ENCODE assay signal across 19 cellular contexts in the genomic region with DNA sequence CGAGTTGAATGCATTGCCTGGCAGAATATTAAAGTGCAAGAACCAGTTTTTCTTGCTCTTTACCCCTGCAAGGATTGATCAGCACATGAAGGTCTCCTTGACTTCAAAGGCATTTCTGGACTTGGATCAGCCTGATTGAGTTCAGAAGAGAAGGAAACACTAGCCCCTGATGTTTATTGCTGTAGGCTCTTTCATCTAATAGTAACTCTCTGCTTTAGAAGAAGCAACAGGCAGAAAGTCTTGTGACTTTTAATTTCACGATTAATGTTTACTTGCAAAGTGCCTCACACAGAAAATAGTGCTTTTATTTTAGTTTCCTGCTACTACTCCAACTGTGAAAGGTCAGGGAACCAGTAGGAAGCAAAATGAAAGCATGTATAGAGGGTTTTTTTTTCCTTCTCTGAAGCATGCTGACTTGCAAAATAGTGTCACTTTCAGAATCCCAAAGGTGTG.
A peak's percentile ranks its signal among the peaks of the same experiment; 100 is the strongest.
DNase-seq lines count a peak whose midpoint lies in the region; ATAC-seq, FAIRE-seq and TF ChIP-seq lines count a peak whose summit lies in the region.
"Had no signal": no experiment of that assay in that cellular context is flagged by ENCODE, and none has a peak within 500 bp of the region (broad histone marks: within the 10 kb centered on the region; RNA-seq: fewer than 3 reads in every experiment).

No MANE protein-coding gene starts in this region.

- WGBS in body of pancreas, 2 donors, result 4 to 10% methylated on average over 2 of the region's 2 CpGs
- 4% methylated on average over 2 of the region's 2 CpGs for WGBS in HepG2 (ENCODE audit: low lambda C conversion rate)
- 7 to 10% methylated on average over 2 of the region's 2 CpGs for WGBS in thyroid gland, 2 donors
- WGBS in heart right ventricle, 2 donors, result 24 to 36% methylated on average over 2 of the region's 2 CpGs

- FAIRE-seq in HepG2 (lab: Jason Lieb, UNC), result no peak
- FAIRE-seq: GM12878 had no signal

- peak; percentile 38 for ATAC-seq in body of pancreas
- no peak for ATAC-seq in HepG2
- no peak for ATAC-seq in heart right ventricle
- ATAC-seq: naive thymus-derived CD8-positive, alpha-beta T cell had no signal

- DNase-seq in NCI-H2196 (lab: John Stamatoyannopoulos, UW; ENCODE audit: unreplicated experiment) (peak; percentile 5), NCI-H2196 treated with DMSO at 0.1 percent for 48 hours (lab: John Stamatoyannopoulos, UW; ENCODE audit: unreplicated experiment) (no peak), body of pancreas (no peak), HepG2 (ENCODE audit: low spot score) (no peak), thyroid gland (peak; percentile 21 to 30), heart right ventricle (no peak), DMS153 treated with DMSO at 0.1 percent for 48 hours (lab: John Stamatoyannopoulos, UW; ENCODE audit: unreplicated experiment) (no peak)
- no peak for DNase-seq in activated CD8-positive, alpha-beta memory T cell treated with anti-CD3 and anti-CD28 coated beads for 24 hours
- DNase-seq: activated naive CD4-positive, alpha-beta T cell; brain microvascular endothelial cell; glutamatergic neuron; left ventricle myocardium inferior; naive thymus-derived CD8-positive, alpha-beta T cell; NCI-H2107; stimulated activated CD8-positive, alpha-beta memory T cell treated with anti-CD3 and anti-CD28 coated beads, Interleukin-4, amount 100 ng/mL, for 48 hours had no signal

- intact Hi-C loops in body of pancreas (cut with DNase I) (no loop called here), HepG2 (cut with micrococcal nuclease; ENCODE audit: unreplicated experiment) (no loop called here), thyroid gland (cut with DNase I) (no loop called here), heart right ventricle (cut with DNase I) (no loop called here)

- no peak for TF ChIP-seq EP300 in HepG2 (IDR thresholded peaks at IDR 0.05; ENCODE audit: low read depth in 2 of 2, low read length in 2 of 2)
- no peak for TF ChIP-seq EP300 in HepG2 (CRISPR knock-in tag; IDR thresholded peaks at IDR 0.05; ENCODE audit: borderline replicate concordance)

- no peak overlapping the region for H2AFZ ChIP-seq in HepG2 (ENCODE audit: low read length)

- H3K79me2 ChIP-seq in HepG2 (ENCODE audit: insufficient read depth, low read length), result no peaks in the 10 kb centered on the region

- no peak for TF ChIP-seq CTCF in body of pancreas (IDR thresholded peaks at IDR 0.05)
- TF ChIP-seq CTCF in HepG2 (CRISPR knock-in tag; IDR thresholded peaks at IDR 0.05), result no peak
- no peak for TF ChIP-seq CTCF in thyroid gland (IDR thresholded peaks at IDR 0.05)
- TF ChIP-seq CTCF in heart right ventricle (IDR thresholded peaks at IDR 0.05), result no peak

- H3K27ac ChIP-seq in body of pancreas (no peak overlapping the region), HepG2 (ENCODE audit: extremely low read length, insufficient read depth, low read length) (no peak overlapping the region), thyroid gland (peak overlapping the region; percentile 76 to 83 (median 78)), heart right ventricle (no peak overlapping the region)
- H3K27ac ChIP-seq: 22Rv1, brain microvascular endothelial cell, left ventricle myocardium inferior, right atrium auricular region, tibial nerve had no signal

- no peaks in the 10 kb centered on the region for H3K27me3 ChIP-seq in body of pancreas
- H3K27me3 ChIP-seq in HepG2 (ENCODE audit: control insufficient read depth in 1 of 2, insufficient read depth in 2 of 2, low read length in 2 of 2), result no peaks in the 10 kb centered on the region; a peak in 1 of 5 replicates
- no peaks in the 10 kb centered on the region for H3K27me3 ChIP-seq in thyroid gland
- no peaks in the 10 kb centered on the region for H3K27me3 ChIP-seq in heart right ventricle
- H3K27me3 ChIP-seq: brain microvascular endothelial cell, right atrium auricular region, tibial nerve had no signal

- H4K20me1 ChIP-seq in HepG2 (ENCODE audit: insufficient read depth, low read length), result no peaks in the 10 kb centered on the region

- no peak overlapping the region for H3K9ac ChIP-seq in HepG2 (ENCODE audit: insufficient read depth, low read depth, low read length)

- no peaks in the 10 kb centered on the region for H3K4me1 ChIP-seq in body of pancreas
- H3K4me1 ChIP-seq in HepG2 (ENCODE audit: insufficient read depth, low read length), result no peaks in the 10 kb centered on the region
- H3K4me1 ChIP-seq in thyroid gland, result peaks cover 12 to 13% of the 10 kb centered on the region in 2 donors
- peaks cover 0 to 22% (median 0%) of the 10 kb centered on the region in 9 donors for H3K4me1 ChIP-seq in heart right ventricle
- H3K4me1 ChIP-seq: right atrium auricular region, tibial nerve had no signal

- POLR2A ChIA-PET in HepG2 (lab: Yijun Ruan, JAX), result no interaction called here

- in situ Hi-C loops in HepG2 (cut with HindIII; ENCODE audit: extremely low pct_ligation_motif_present, low pct_unique_long_range_greater_than_20kb), result no loop called here

- CTCF ChIA-PET in HepG2 (lab: Yijun Ruan, JAX; ENCODE audit: low intra/inter-chr PET ratio, low total read pairs), result no interaction called here

- H3K36me3 ChIP-seq in body of pancreas (replicated peaks in 1 of 2; ENCODE audit: insufficient read depth in 1 of 2, low read depth in 2 of 2), result no peaks in the 10 kb centered on the region
- H3K36me3 ChIP-seq in HepG2 (replicated peaks in 1 of 2; ENCODE audit: control insufficient read depth in 1 of 2, insufficient read depth in 2 of 2, low read length in 2 of 2), result no peaks in the 10 kb centered on the region
- H3K36me3 ChIP-seq in thyroid gland, result no peaks in the 10 kb centered on the region
- H3K36me3 ChIP-seq in heart right ventricle, result no peaks in the 10 kb centered on the region
- H3K36me3 ChIP-seq: brain microvascular endothelial cell, left ventricle myocardium inferior, right atrium auricular region, tibial nerve had no signal

- H3K4me3 ChIP-seq in body of pancreas, result no peak overlapping the region
- no peak overlapping the region for H3K4me3 ChIP-seq in HepG2 (replicated peaks in 1 of 3; ENCODE audit: insufficient read depth in 1 of 3, low read depth in 2 of 3, low read length in 3 of 3)
- no peak overlapping the region for H3K4me3 ChIP-seq in thyroid gland (replicated peaks in 1 of 3)
- no peak overlapping the region for H3K4me3 ChIP-seq in heart right ventricle
- H3K4me3 ChIP-seq: GM12878, left ventricle myocardium inferior, right atrium auricular region, tibial nerve had no signal

- H3K4me2 ChIP-seq in HepG2 (ENCODE audit: low read depth, low read length), result no peak overlapping the region

- H3K9me3 ChIP-seq in body of pancreas (no peaks in the 10 kb centered on the region), HepG2 (ENCODE audit: low read length) (no peaks in the 10 kb centered on the region), thyroid gland (no peaks in the 10 kb centered on the region), heart right ventricle (no peaks in the 10 kb centered on the region)
- H3K9me3 ChIP-seq: left ventricle myocardium inferior, right atrium auricular region, tibial nerve had no signal

- TF ChIP-seq POLR2A in body of pancreas (IDR thresholded peaks at IDR 0.05) (no peak), HepG2 (IDR thresholded peaks at IDR 0.05; ENCODE audit: insufficient read depth in 1 of 2, low read depth in 2 of 2, low read length in 2 of 2) (no peak), thyroid gland (IDR thresholded peaks at IDR 0.05) (peak in 1 of 2 donors; percentile 31)

- no TSS peak for BruUV-seq in HepG2 (replicated peaks; lab: Mats Ljungman, UMichigan)

- TF ChIP-seq RAD21 in HepG2 (CRISPR knock-in tag; IDR thresholded peaks at IDR 0.05), result no peak

TF ChIP-seq in HepG2, 621 proteins besides CTCF, POLR2A, EP300 and RAD21 (continues in another document):
- TF ChIP-seq MAFK (conservative IDR thresholded peaks at IDR 0.05 in 1 of 2, IDR thresholded peaks at IDR 0.05 in 1 of 2; ENCODE audit: low read length in 2 of 2) (0 out of 4 replicates have a peak, but pooled peaks of 1 of the 2 experiments have one; percentile 10), SMARCE1 (IDR thresholded peaks at IDR 0.05; ENCODE audit: borderline replicate concordance) (no peak), MBNL3 (CRISPR knock-in tag; conservative IDR thresholded peaks at IDR 0.05) (no peak), MAFF (IDR thresholded peaks at IDR 0.05; ENCODE audit: low read depth, low read length) (0 out of 2 replicates have a peak, but pooled peaks have one; percentile 2), ZNF12 (CRISPR knock-in tag; IDR thresholded peaks at IDR 0.05) (no peak)
- TF ChIP-seq, protein P1, sequence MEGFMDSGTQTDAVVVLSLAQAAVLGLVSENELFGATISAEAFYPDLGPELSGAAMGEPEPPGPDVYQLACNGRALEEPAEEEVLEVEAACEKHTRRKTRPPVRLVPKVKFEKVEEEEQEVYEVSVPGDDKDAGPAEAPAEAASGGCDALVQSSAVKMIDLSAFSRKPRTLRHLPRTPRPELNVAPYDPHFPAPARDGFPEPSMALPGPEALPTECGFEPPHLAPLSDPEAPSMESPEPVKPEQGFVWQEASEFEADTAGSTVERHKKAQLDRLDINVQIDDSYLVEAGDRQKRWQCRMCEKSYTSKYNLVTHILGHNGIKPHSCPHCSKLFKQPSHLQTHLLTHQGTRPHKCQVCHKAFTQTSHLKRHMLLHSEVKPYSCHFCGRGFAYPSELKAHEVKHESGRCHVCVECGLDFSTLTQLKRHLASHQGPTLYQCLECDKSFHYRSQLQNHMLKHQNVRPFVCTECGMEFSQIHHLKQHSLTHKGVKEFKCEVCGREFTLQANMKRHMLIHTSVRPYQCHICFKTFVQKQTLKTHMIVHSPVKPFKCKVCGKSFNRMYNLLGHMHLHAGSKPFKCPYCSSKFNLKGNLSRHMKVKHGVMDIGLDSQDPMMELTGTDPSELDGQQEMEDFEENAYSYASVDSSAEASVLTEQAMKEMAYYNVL (CRISPR knock-in tag; IDR thresholded peaks at IDR 0.05; ENCODE audit: borderline replicate concordance), result no peak
- TF ChIP-seq, protein P2, sequence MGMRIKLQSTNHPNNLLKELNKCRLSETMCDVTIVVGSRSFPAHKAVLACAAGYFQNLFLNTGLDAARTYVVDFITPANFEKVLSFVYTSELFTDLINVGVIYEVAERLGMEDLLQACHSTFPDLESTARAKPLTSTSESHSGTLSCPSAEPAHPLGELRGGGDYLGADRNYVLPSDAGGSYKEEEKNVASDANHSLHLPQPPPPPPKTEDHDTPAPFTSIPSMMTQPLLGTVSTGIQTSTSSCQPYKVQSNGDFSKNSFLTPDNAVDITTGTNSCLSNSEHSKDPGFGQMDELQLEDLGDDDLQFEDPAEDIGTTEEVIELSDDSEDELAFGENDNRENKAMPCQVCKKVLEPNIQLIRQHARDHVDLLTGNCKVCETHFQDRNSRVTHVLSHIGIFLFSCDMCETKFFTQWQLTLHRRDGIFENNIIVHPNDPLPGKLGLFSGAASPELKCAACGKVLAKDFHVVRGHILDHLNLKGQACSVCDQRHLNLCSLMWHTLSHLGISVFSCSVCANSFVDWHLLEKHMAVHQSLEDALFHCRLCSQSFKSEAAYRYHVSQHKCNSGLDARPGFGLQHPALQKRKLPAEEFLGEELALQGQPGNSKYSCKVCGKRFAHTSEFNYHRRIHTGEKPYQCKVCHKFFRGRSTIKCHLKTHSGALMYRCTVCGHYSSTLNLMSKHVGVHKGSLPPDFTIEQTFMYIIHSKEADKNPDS (CRISPR knock-in tag; IDR thresholded peaks at IDR 0.05), result no peak

Comparison
In these comparisons a context has a peak if more than half of its experiments do, and no peak if none do; other contexts are left out.
1. DNase-seq: peak in NCI-H2196 (single experiment) and thyroid gland (2 of 2); none in NCI-H2196 treated with DMSO at 0.1 percent for 48 hours (single experiment), body of pancreas (0 of 4), HepG2 (single experiment), activated CD8-positive, alpha-beta memory T cell treated with anti-CD3 and anti-CD28 coated beads for 24 hours (single experiment), heart right ventricle (0 of 2) and DMS153 treated with DMSO at 0.1 percent for 48 hours (single experiment).
2. H3K27ac ChIP-seq: peak in thyroid gland (3 of 3); none in body of pancreas (0 of 4), HepG2 (single experiment) and heart right ventricle (0 of 10).